ENCODE assay signal across 8 cellular contexts in genomic region chr2:70553334-70553583, GRCh38. TPM values are rescaled to one million over a fixed set of nuclear protein-coding genes. Genes with fewer than 3 reads are reported as not detected.
DNase-seq lines count a peak whose midpoint lies in the region; ATAC-seq and TF ChIP-seq lines count a peak whose summit lies in the region.

No MANE protein-coding gene starts in this region.

- H3K36me3 ChIP-seq in GM06990 (ENCODE audit: control insufficient read depth, insufficient read depth, low read length) (no peaks in the 10 kb centered on the region), ovary (no peaks in the 10 kb centered on the region)

- H3K27ac ChIP-seq in VCaP: peak overlapping the region; percentile 82
- no peak overlapping the region for H3K27ac ChIP-seq in ovary

- H3K4me1 ChIP-seq in ovary (ENCODE audit: insufficient read depth): peaks cover 1% of the 10 kb centered on the region

- H3K27me3 ChIP-seq in GM06990 (replicated peaks; ENCODE audit: control insufficient read depth, insufficient read depth, low read length) (peaks cover 1% of the 10 kb centered on the region; the same call in 1 of the 2 replicates), ovary (no peaks in the 10 kb centered on the region)

- WGBS in ovary, 3 donors: 1 to 2% (median 1%) methylated on average over 18 of the region's 18 CpGs

- H3K4me3 ChIP-seq in GM06990 (replicated peaks; ENCODE audit: low read depth, low read length): peak overlapping the region; percentile 52
- peak overlapping the region; percentile 42 to 48 for H3K4me3 ChIP-seq in foreskin fibroblast (ENCODE audit: low read depth in 1 of 2, low read length in 2 of 2)
- H3K4me3 ChIP-seq in ovary: peak overlapping the region; percentile 49

- H3K9me3 ChIP-seq in ovary: no peaks in the 10 kb centered on the region

- TF ChIP-seq POLR2A in ovary (IDR thresholded peaks at IDR 0.05): no peak

- no peak for TF ChIP-seq EP300 in ovary (IDR thresholded peaks at IDR 0.05)

- no peak for DNase-seq in GM06990 (ENCODE audit: extremely low read depth, insufficient read length)
- DNase-seq in foreskin fibroblast: no peak
- DNase-seq in ovary: no peak
- DNase-seq in midbrain (lab: John Stamatoyannopoulos, UW): no peak

- intact Hi-C loops in ovary (cut with DNase I): no loop called here

- peak; percentile 37 for ATAC-seq in HG03045 (IDR thresholded peaks at IDR 0.05; ENCODE audit: unreplicated experiment)
- ATAC-seq in GM21360 (IDR thresholded peaks at IDR 0.05; ENCODE audit: unreplicated experiment): no peak
- ATAC-seq in HG03432 (IDR thresholded peaks at IDR 0.05; ENCODE audit: unreplicated experiment): no peak

- TF ChIP-seq CTCF in GM06990 (IDR thresholded peaks at IDR 0.05; ENCODE audit: insufficient read depth, low read length, poor library complexity, severe bottlenecking): no peak
- TF ChIP-seq CTCF in VCaP (conservative IDR thresholded peaks at IDR 0.05): no peak
- TF ChIP-seq CTCF in foreskin fibroblast (IDR thresholded peaks at IDR 0.05; ENCODE audit: low read depth, low read length): no peak
- no peak for TF ChIP-seq CTCF in ovary (IDR thresholded peaks at IDR 0.05)

RNA-seq across cellular contexts. Expression of gene TGFA, which starts 0.4 kb away (rescaled TPM):
- 1 to 10 TPM in 5 of 7 donors, under 1 TPM in 2; 0.08 to 8.7 (median 1.2) TPM for total RNA-seq in ovary
- polyA plus RNA-seq in ovary: 1 to 10 TPM in 1 of 2 donors, under 1 TPM in 1; 0.36 to 1.4 TPM
